In the genomic region with DNA sequence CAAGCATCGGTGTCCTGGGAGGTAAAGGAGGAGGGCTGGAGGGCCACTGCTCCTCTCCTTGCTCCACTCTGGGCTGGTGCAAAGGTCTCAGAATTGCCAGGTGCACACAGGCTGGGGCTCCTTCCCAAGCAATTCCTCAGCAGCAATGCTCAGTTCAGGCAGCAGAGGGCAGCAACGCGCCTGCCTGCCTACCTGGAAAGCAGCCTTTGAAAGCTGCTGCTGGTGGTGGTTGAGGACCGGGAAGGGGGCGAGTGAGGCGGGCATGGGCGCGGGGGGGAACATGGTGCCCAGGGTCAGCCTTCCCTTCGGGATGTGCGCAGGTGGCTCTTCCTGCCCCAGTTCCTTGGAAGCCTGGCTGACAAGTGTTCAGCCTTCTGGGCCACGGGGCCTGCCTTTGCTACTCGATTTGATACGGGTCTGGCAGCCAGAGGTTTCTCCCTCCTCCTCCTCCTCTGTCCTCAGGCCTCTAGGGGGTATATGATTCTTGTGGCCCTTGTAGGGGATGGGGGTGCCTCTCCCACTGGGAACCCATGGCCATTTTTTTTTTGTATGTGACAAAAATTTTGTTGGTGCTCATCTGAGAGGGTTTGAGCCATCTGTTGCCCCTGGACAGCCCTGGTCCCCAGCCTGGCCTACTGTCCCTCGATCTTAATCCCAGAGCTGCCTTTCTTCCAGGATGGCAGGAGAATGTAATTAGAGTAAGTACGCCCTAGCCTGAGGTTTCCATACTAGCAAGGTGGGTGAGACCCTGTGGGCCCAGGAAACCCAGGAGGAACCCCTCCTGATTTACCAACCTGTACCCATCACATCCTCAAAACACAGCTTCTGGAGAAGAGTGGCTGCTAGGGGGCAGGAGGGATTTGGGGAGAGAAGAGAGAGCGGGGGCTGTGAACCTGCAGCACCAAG, we compare ENCODE assay signal across 1 cellular context.
TF ChIP-seq lines count a peak whose summit lies in the region.

No MANE protein-coding gene starts in this region.

TF ChIP-seq in WTC11, 78 proteins besides CTCF, POLR2A, EP300 and RAD21 (continued from another document):
- TF ChIP-seq NFATC4 (CRISPR knock-in tag; IDR thresholded peaks at IDR 0.05), result peak; percentile 34; the same call in 1 of the 2 replicates
TF ChIP-seq in WTC11: peak in this region for 10.
